3 cellular contexts compared by ENCODE assay signal in the genomic region with DNA sequence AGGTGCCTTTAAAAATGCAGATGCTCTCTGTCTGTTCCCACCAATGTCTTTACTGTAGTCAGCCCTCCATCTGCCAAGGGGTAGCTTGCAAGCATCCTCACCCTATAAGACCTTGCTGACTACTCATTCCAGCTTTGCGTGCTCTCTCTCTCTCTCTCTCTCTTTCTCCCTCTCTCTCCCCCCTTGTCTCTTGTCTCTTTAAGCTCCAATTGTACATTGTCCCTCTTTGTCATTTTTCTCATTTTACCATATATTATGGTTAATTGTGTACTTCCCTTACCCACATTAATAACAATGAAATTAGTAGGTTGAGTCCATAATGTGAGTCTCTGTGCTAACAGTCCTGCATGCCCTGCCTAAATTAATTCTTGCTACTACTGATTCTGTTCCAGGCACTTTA.
"Had no signal": no experiment of that assay in that cellular context is flagged by ENCODE, and none has a peak within 500 bp of the region (broad histone marks: within the 10 kb centered on the region; RNA-seq: fewer than 3 reads in every experiment).

No MANE protein-coding gene starts in this region.

- ATAC-seq: GM12878 had no signal

- DNase-seq: GDM1, GF-D8 had no signal

- H3K4me3 ChIP-seq: GM12878 had no signal
